10 cellular contexts compared by ENCODE assay signal in the genomic region with DNA sequence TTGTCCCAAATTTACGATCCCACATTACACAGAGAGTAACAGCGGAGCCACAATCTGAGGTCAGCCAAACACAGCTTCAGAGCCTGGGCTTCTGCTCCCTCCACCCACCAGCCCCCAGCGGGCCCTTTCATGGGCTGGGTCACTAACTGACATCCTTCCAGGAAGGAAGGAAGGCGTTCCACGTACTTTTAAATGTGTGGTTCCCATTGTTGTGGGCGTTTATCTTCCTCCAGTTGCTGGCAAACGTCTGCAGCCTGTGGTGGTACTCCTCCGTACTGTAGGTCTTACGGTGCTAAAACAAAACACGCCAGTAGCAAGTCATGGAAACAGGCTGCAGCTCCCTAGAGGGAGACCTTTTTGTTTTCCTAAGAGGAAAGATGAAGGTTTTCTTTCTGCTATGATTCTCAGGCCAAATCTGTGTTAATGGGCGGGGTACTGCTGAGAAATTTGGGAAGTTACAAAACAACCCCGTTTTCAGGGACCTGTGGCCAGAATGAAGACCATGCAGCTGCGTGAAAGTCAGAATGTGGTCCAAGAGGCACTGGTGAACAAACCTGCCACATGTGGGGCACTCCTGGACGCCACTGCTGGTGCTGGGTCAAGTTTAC. TPM values are rescaled to one million over a fixed set of nuclear protein-coding genes. Genes with fewer than 3 reads are reported as not detected.
A peak's percentile ranks its signal among the peaks of the same experiment; 100 is the strongest.
DNase-seq lines count a peak whose midpoint lies in the region; ATAC-seq and TF ChIP-seq lines count a peak whose summit lies in the region.
"Had no signal": no experiment of that assay in that cellular context is flagged by ENCODE, and none has a peak within 500 bp of the region (broad histone marks: within the 10 kb centered on the region; RNA-seq: fewer than 3 reads in every experiment).

No MANE protein-coding gene starts in this region.

- H3K27ac Mint-ChIP-seq in activated CD8-positive, alpha-beta memory T cell treated with anti-CD3 and anti-CD28 coated beads, Interleukin-2, amount 10 ng/mL, durations not matched to agents 7 days and 5 days, result peak overlapping the region; percentile 75
- H3K27ac Mint-ChIP-seq in activated B cell treated with CpG ODN at 0.5 μM for 24 hours, result peak overlapping the region; percentile 96
- no peak overlapping the region for H3K27ac Mint-ChIP-seq in effector memory CD8-positive, alpha-beta T cell

- H3K36me3 ChIP-seq in subcutaneous abdominal adipose tissue (ENCODE audit: control insufficient read depth in 5 of 5, insufficient read depth in 5 of 5, low read length in 5 of 5), result peaks cover 0 to 7% (median 0%) of the 10 kb centered on the region in 5 donors

- H3K4me1 Mint-ChIP-seq in activated CD8-positive, alpha-beta memory T cell treated with anti-CD3 and anti-CD28 coated beads, Interleukin-2, amount 10 ng/mL, durations not matched to agents 7 days and 5 days, result peaks cover 36% of the 10 kb centered on the region
- H3K4me1 Mint-ChIP-seq in activated B cell treated with CpG ODN at 0.5 μM for 24 hours, result peaks cover 63% of the 10 kb centered on the region
- H3K4me1 Mint-ChIP-seq in effector memory CD8-positive, alpha-beta T cell (ENCODE audit: low read depth in 2 of 2), result peaks cover 6 to 12% of the 10 kb centered on the region in 2 donors

- intact Hi-C loops in activated B cell treated with CpG ODN at 0.5 μM for 24 hours (cut with micrococcal nuclease) (loop anchor here (10.0 kb wide), 1 partner anchor 1038 kb away; a partner anchor contains a TSS), left cardiac atrium (cut with DNase I) (no loop called here)

- H3K27ac ChIP-seq in subcutaneous abdominal adipose tissue (ENCODE audit: low read depth, low read length), result peak overlapping the region; percentile 54

- POLR2A ChIA-PET in activated B cell treated with CpG ODN at 0.5 μM for 24 hours (lab: Charles Lee), result interaction anchor here (0.9 to 2.2 kb wide), 7 partner anchors 16 to 88 kb away, joined by 3 to 11 read pairs (median 6); no protein-coding TSS in a partner anchor

- peaks cover 7% of the 10 kb centered on the region for H3K36me3 Mint-ChIP-seq in activated CD8-positive, alpha-beta memory T cell treated with anti-CD3 and anti-CD28 coated beads, Interleukin-2, amount 10 ng/mL, durations not matched to agents 7 days and 5 days
- H3K36me3 Mint-ChIP-seq in activated B cell treated with CpG ODN at 0.5 μM for 24 hours (ENCODE audit: low read depth), result peaks cover 79% of the 10 kb centered on the region
- peaks cover 24% of the 10 kb centered on the region for H3K36me3 Mint-ChIP-seq in effector memory CD8-positive, alpha-beta T cell (ENCODE audit: insufficient read depth)

- peak overlapping the region in 1 of 5 donors; percentile 8 for H3K9ac ChIP-seq in subcutaneous abdominal adipose tissue (ENCODE audit: low read length in 5 of 5)

- peak; percentile 47 for ATAC-seq in activated CD8-positive, alpha-beta memory T cell treated with anti-CD3 and anti-CD28 coated beads, Interleukin-2, amount 10 ng/mL, durations not matched to agents 7 days and 5 days
- no peak for ATAC-seq in activated B cell treated with CpG ODN at 0.5 μM for 24 hours (ENCODE audit: low read depth)
- ATAC-seq in left cardiac atrium, result peak; percentile 43 to 66
- ATAC-seq in activated CD4-positive, CD25-positive, alpha-beta regulatory T cell treated with anti-CD3 and anti-CD28 coated beads, Interleukin-2, amount 50 U/mL, for 24 hours, result no peak
- no peak for ATAC-seq in effector memory CD8-positive, alpha-beta T cell (replicated peaks)

- no peak for TF ChIP-seq CTCF in activated B cell treated with CpG ODN at 0.5 μM for 24 hours (IDR thresholded peaks at IDR 0.05)

- peak; percentile 53 for DNase-seq in activated CD8-positive, alpha-beta memory T cell treated with anti-CD3 and anti-CD28 coated beads, Interleukin-2, amount 10 ng/mL, durations not matched to agents 7 days and 5 days
- DNase-seq in activated CD8-positive, alpha-beta memory T cell treated with anti-CD3 and anti-CD28 coated beads, Interleukin-2, amount 50 U/mL, for 48 hours, result no peak
- no peak for DNase-seq in activated B cell treated with CpG ODN at 0.5 μM for 24 hours
- peak; percentile 72 for DNase-seq in left cardiac atrium
- DNase-seq in epidermal melanocyte (ENCODE audit: insufficient read length, low spot score), result no peak
- no peak for DNase-seq in effector memory CD8-positive, alpha-beta T cell
- DNase-seq: ACHN, NCI-H1694 had no signal

- H3K4me3 Mint-ChIP-seq in activated CD8-positive, alpha-beta memory T cell treated with anti-CD3 and anti-CD28 coated beads, Interleukin-2, amount 10 ng/mL, durations not matched to agents 7 days and 5 days, result peak overlapping the region; percentile 44
- peak overlapping the region; percentile 38 for H3K4me3 Mint-ChIP-seq in activated B cell treated with CpG ODN at 0.5 μM for 24 hours
- H3K4me3 Mint-ChIP-seq in effector memory CD8-positive, alpha-beta T cell, result no peak overlapping the region

- H3K9me3 ChIP-seq in subcutaneous abdominal adipose tissue (ENCODE audit: control insufficient read depth in 5 of 5, low read length in 5 of 5), result no peaks in the 10 kb centered on the region

- peaks cover 2% of the 10 kb centered on the region for H3K27me3 Mint-ChIP-seq in activated CD8-positive, alpha-beta memory T cell treated with anti-CD3 and anti-CD28 coated beads, Interleukin-2, amount 10 ng/mL, durations not matched to agents 7 days and 5 days
- no peaks in the 10 kb centered on the region for H3K27me3 Mint-ChIP-seq in activated B cell treated with CpG ODN at 0.5 μM for 24 hours
- no peaks in the 10 kb centered on the region for H3K27me3 Mint-ChIP-seq in effector memory CD8-positive, alpha-beta T cell

- no peaks in the 10 kb centered on the region for H3K9me3 Mint-ChIP-seq in activated CD8-positive, alpha-beta memory T cell treated with anti-CD3 and anti-CD28 coated beads, Interleukin-2, amount 10 ng/mL, durations not matched to agents 7 days and 5 days (ENCODE audit: low read depth)
- no peaks in the 10 kb centered on the region for H3K9me3 Mint-ChIP-seq in activated B cell treated with CpG ODN at 0.5 μM for 24 hours
- no peaks in the 10 kb centered on the region for H3K9me3 Mint-ChIP-seq in effector memory CD8-positive, alpha-beta T cell

- H3K4me3 ChIP-seq in subcutaneous abdominal adipose tissue (ENCODE audit: low read depth in 1 of 5, low read length in 5 of 5), result peak overlapping the region; percentile 0 to 42 (median 22)

- CTCF ChIA-PET in activated CD8-positive, alpha-beta memory T cell treated with anti-CD3 and anti-CD28 coated beads, Interleukin-2, amount 10 ng/mL, durations not matched to agents 7 days and 5 days (lab: Charles Lee), result interaction anchor here (1.4 kb wide), 1 partner anchor 70 kb away, joined by 7 read pairs; no protein-coding TSS in a partner anchor
- CTCF ChIA-PET in activated B cell treated with CpG ODN at 0.5 μM for 24 hours (lab: Charles Lee), result interaction anchor here (0.9 to 1.3 kb wide), 4 partner anchors 16 to 88 kb away, joined by 3 to 4 read pairs (median 3); no protein-coding TSS in a partner anchor

- peaks cover 12 to 54% (median 33%) of the 10 kb centered on the region in 5 donors for H3K4me1 ChIP-seq in subcutaneous abdominal adipose tissue (ENCODE audit: control insufficient read depth in 5 of 5, insufficient read depth in 5 of 5, low read length in 5 of 5)

- peaks cover 0 to 20% (median 4%) of the 10 kb centered on the region in 5 donors for H3K27me3 ChIP-seq in subcutaneous abdominal adipose tissue (ENCODE audit: control insufficient read depth in 5 of 5, insufficient read depth in 4 of 5, low read length in 5 of 5)

RNA-seq across cellular contexts. Expression of a gene that starts 7.6 kb away (rescaled TPM):
- 10 to 100 TPM; 33.9 to 48.1 TPM for total RNA-seq in activated CD8-positive, alpha-beta memory T cell treated with anti-CD3 and anti-CD28 coated beads, Interleukin-2, amount 10 ng/mL, durations not matched to agents 7 days and 5 days
- total RNA-seq in activated B cell treated with CpG ODN at 0.5 μM for 24 hours (721 and 762 TPM in 2 replicates), left cardiac atrium (10 to 100 TPM; 41.6 to 74.3 TPM)

Comparison
In these comparisons a context has a peak if more than half of its experiments do, and no peak if none do; other contexts are left out.
1. DNase-seq: peak in activated CD8-positive, alpha-beta memory T cell treated with anti-CD3 and anti-CD28 coated beads, Interleukin-2, amount 10 ng/mL, durations not matched to agents 7 days and 5 days (single experiment) and left cardiac atrium (single experiment); none in activated CD8-positive, alpha-beta memory T cell treated with anti-CD3 and anti-CD28 coated beads, Interleukin-2, amount 50 U/mL, for 48 hours (single experiment), activated B cell treated with CpG ODN at 0.5 μM for 24 hours (single experiment), epidermal melanocyte (single experiment) and effector memory CD8-positive, alpha-beta T cell (0 of 3).
2. ATAC-seq: peak in activated CD8-positive, alpha-beta memory T cell treated with anti-CD3 and anti-CD28 coated beads, Interleukin-2, amount 10 ng/mL, durations not matched to agents 7 days and 5 days (single experiment) and left cardiac atrium (2 of 2); none in activated B cell treated with CpG ODN at 0.5 μM for 24 hours (single experiment), activated CD4-positive, CD25-positive, alpha-beta regulatory T cell treated with anti-CD3 and anti-CD28 coated beads, Interleukin-2, amount 50 U/mL, for 24 hours (0 of 2) and effector memory CD8-positive, alpha-beta T cell (single experiment).
3. H3K27ac Mint-ChIP-seq: peak in activated CD8-positive, alpha-beta memory T cell treated with anti-CD3 and anti-CD28 coated beads, Interleukin-2, amount 10 ng/mL, durations not matched to agents 7 days and 5 days (single experiment) and activated B cell treated with CpG ODN at 0.5 μM for 24 hours (single experiment); none in effector memory CD8-positive, alpha-beta T cell (0 of 2).
4. H3K4me3 Mint-ChIP-seq: peak in activated CD8-positive, alpha-beta memory T cell treated with anti-CD3 and anti-CD28 coated beads, Interleukin-2, amount 10 ng/mL, durations not matched to agents 7 days and 5 days (single experiment) and activated B cell treated with CpG ODN at 0.5 μM for 24 hours (single experiment); none in effector memory CD8-positive, alpha-beta T cell (0 of 2).